In genomic region chr1:100267284-100267683, GRCh38 we compare ENCODE assay signal across 8 cellular contexts. TPM values are rescaled to one million over a fixed set of nuclear protein-coding genes. Genes with fewer than 3 reads are reported as not detected.
DNase-seq lines count a peak whose midpoint lies in the region; ATAC-seq and TF ChIP-seq lines count a peak whose summit lies in the region.

No MANE protein-coding gene starts in this region.

- H3K9me3 Mint-ChIP-seq in T-cell: no peaks in the 10 kb centered on the region

- peak overlapping the region; percentile 89 for H3K4me2 ChIP-seq in fibroblast of lung (ENCODE audit: extremely low read depth, insufficient read depth, low read length)

- H3K36me3 ChIP-seq in fibroblast of lung (ENCODE audit: control insufficient read depth, insufficient read depth, low read length): peaks cover 16% of the 10 kb centered on the region
- H3K36me3 ChIP-seq in sigmoid colon: peaks cover 9 to 53% (median 25%) of the 10 kb centered on the region in 4 donors

- H3K36me3 Mint-ChIP-seq in T-cell: peaks cover 38% of the 10 kb centered on the region

- intact Hi-C loops in sigmoid colon (cut with DNase I): loop anchor here (5.0 kb wide), 1 partner anchor 85 kb away; the partner anchor contains the start of gene CDC14A

- H3K4me3 ChIP-seq in fibroblast of lung (replicated peaks in 1 of 4; ENCODE audit: control extremely low read depth in 1 of 4, insufficient read depth in 1 of 4, low read depth in 3 of 4, low read length in 4 of 4): peak overlapping the region; percentile 92 to 100 (median 96)
- H3K4me3 ChIP-seq in sigmoid colon: peak overlapping the region in 3 of 4 donors; percentile 73 to 83 (median 77)

- no peak overlapping the region for H3K27ac ChIP-seq in fibroblast of lung (ENCODE audit: insufficient read depth, low read length)
- H3K27ac ChIP-seq in sigmoid colon: peak overlapping the region in 1 of 4 donors; percentile 83

- ATAC-seq in T-cell (replicated peaks in 1 of 4) (no peak), GM19463 (IDR thresholded peaks at IDR 0.05; ENCODE audit: unreplicated experiment) (no peak), HG03039 (IDR thresholded peaks at IDR 0.05; ENCODE audit: unreplicated experiment) (no peak), GM18520 (IDR thresholded peaks at IDR 0.05; ENCODE audit: unreplicated experiment) (no peak)

- DNase-seq in T-cell: no peak
- no peak for DNase-seq in fibroblast of lung (ENCODE audit: low read depth in 2 of 2)
- DNase-seq in sigmoid colon: no peak
- no peak for DNase-seq in NCI-H446 (lab: John Stamatoyannopoulos, UW)

- H3K9me3 ChIP-seq in fibroblast of lung (ENCODE audit: control insufficient read depth, insufficient read depth, low read depth, low read length) (no peaks in the 10 kb centered on the region), sigmoid colon (no peaks in the 10 kb centered on the region)

- H3K27me3 ChIP-seq in fibroblast of lung (ENCODE audit: control insufficient read depth, insufficient read depth, low read length): no peaks in the 10 kb centered on the region
- H3K27me3 ChIP-seq in sigmoid colon: no peaks in the 10 kb centered on the region

- H3K4me3 Mint-ChIP-seq in T-cell: peak overlapping the region; percentile 100

- peaks cover 4% of the 10 kb centered on the region for H3K4me1 ChIP-seq in fibroblast of lung (ENCODE audit: control insufficient read depth, extremely low read depth, insufficient read depth, low read length)
- peaks cover 0 to 44% (median 23%) of the 10 kb centered on the region in 4 donors for H3K4me1 ChIP-seq in sigmoid colon

- H3K4me1 Mint-ChIP-seq in T-cell: peaks cover 56 to 67% (median 64%) of the 10 kb centered on the region in 3 donors

- POLR2A ChIA-PET in T-cell (lab: Charles Lee): interaction anchor here in 1 of 2 donors (0.6 to 1.0 kb wide), 3 partner anchors 18 to 234 kb away, joined by 3 to 6 read pairs (median 4); partner anchors contain the start of gene DBT

- no peak for TF ChIP-seq POLR2A in sigmoid colon (IDR thresholded peaks at IDR 0.05)

- H3K9ac ChIP-seq in fibroblast of lung (ENCODE audit: insufficient read depth, low read length): no peak overlapping the region

- H3K27me3 Mint-ChIP-seq in T-cell: no peaks in the 10 kb centered on the region

- no peak overlapping the region for H3K27ac Mint-ChIP-seq in T-cell

- TF ChIP-seq CTCF in GM12872 (IDR thresholded peaks at IDR 0.05; ENCODE audit: insufficient read depth, low read depth, low read length) (0 out of 3 replicates have a peak, but pooled peaks have one; percentile 3), fibroblast of lung (conservative IDR thresholded peaks at IDR 0.05 in 1 of 2, IDR thresholded peaks at IDR 0.05 in 1 of 2; ENCODE audit: low read depth in 1 of 2, low read length in 2 of 2) (no peak), sigmoid colon (IDR thresholded peaks at IDR 0.05) (no peak)

- no peak overlapping the region for H2AFZ ChIP-seq in fibroblast of lung (ENCODE audit: low read length)

- H4K20me1 ChIP-seq in fibroblast of lung (ENCODE audit: control insufficient read depth, extremely low read depth, insufficient read depth, low read length): no peaks in the 10 kb centered on the region

- CTCF ChIA-PET in T-cell (lab: Charles Lee): interaction anchor here (0.7 to 1.3 kb wide), 2 partner anchors 50 to 601 kb away, joined by 3 to 7 read pairs; no protein-coding TSS in a partner anchor

- TF ChIP-seq EP300 in sigmoid colon (IDR thresholded peaks at IDR 0.05): no peak

- peaks cover 29% of the 10 kb centered on the region for H3K79me2 ChIP-seq in fibroblast of lung (ENCODE audit: control insufficient read depth, insufficient read depth, low read length)

- WGBS in sigmoid colon, 2 donors: 75 to 82% methylated on average over 1 of the region's 1 CpG

RNA-seq across cellular contexts. Expression of gene RTCA, which starts 1.3 kb away (rescaled TPM):
- total RNA-seq in T-cell (10 to 100 TPM; 36.0 to 53.6 (median 40.1) TPM), fibroblast of lung (35.4 and 45.9 TPM in 2 replicates), sigmoid colon (10 to 100 TPM; 16.3 to 24.3 (median 19.8) TPM)
- polyA plus RNA-seq in fibroblast of lung (38.4 and 39.2 TPM in 2 replicates), sigmoid colon (10 to 100 TPM; 27.1 to 43.7 (median 34.8) TPM)
- 36.6 and 38.3 TPM in 2 replicates for polyA plus RNA-seq in fibroblast of lung (2012)
- 2.7 and 7.4 TPM in 2 replicates for polyA minus RNA-seq in fibroblast of lung (ENCODE audit: low replicate concordance)

RNA-seq across cellular contexts. Expression of gene DBT, which starts 17.6 kb away (rescaled TPM):
- 10 to 100 TPM; 10.9 to 13.3 (median 12.3) TPM for total RNA-seq in T-cell
- total RNA-seq in fibroblast of lung: 5.4 and 7.9 TPM in 2 replicates
- 6.4 and 9.4 TPM in 2 replicates for polyA plus RNA-seq in fibroblast of lung
- polyA plus RNA-seq in fibroblast of lung (2012): 4.6 and 6.5 TPM in 2 replicates
- polyA minus RNA-seq in fibroblast of lung (ENCODE audit: low replicate concordance): 0.78 and 1.9 TPM in 2 replicates
- total RNA-seq in sigmoid colon: 10 to 100 TPM in 2 of 4 donors, 1 to 10 TPM in 2; 8.8 to 14.3 (median 11.1) TPM
- polyA plus RNA-seq in sigmoid colon: 1 to 10 TPM; 3.0 to 4.6 (median 4.2) TPM
